ENCODE assay signal across 13 cellular contexts in genomic region chr7:4163565-4164203, GRCh38.
DNase-seq lines count a peak whose midpoint lies in the region; ATAC-seq lines count a peak whose summit lies in the region.
"Had no signal": no experiment of that assay in that cellular context is flagged by ENCODE, and none has a peak within 500 bp of the region (broad histone marks: within the 10 kb centered on the region; RNA-seq: fewer than 3 reads in every experiment).

No MANE protein-coding gene starts in this region.

- intact Hi-C loops in left ventricle myocardium superior (cut with micrococcal nuclease): no loop called here
- intact Hi-C loops in cardiac septum (cut with DNase I): no loop called here
- intact Hi-C loops in activated naive CD4-positive, alpha-beta T cell treated with anti-CD3 and anti-CD28 coated beads for 36 hours (cut with micrococcal nuclease): no loop called here

- no peak for ATAC-seq in left ventricle myocardium superior
- ATAC-seq: GM12878 had no signal

- no peaks in the 10 kb centered on the region for H3K27me3 Mint-ChIP-seq in activated naive CD4-positive, alpha-beta T cell treated with anti-CD3 and anti-CD28 coated beads for 36 hours (ENCODE audit: low read depth)

- CTCF ChIA-PET in activated naive CD4-positive, alpha-beta T cell treated with anti-CD3 and anti-CD28 coated beads for 36 hours (lab: Charles Lee): no interaction called here

- H3K36me3 Mint-ChIP-seq in activated naive CD4-positive, alpha-beta T cell treated with anti-CD3 and anti-CD28 coated beads for 36 hours (ENCODE audit: low read depth): no peaks in the 10 kb centered on the region
- H3K36me3 Mint-ChIP-seq: CD14-positive monocyte; CD8-positive, alpha-beta memory T cell had no signal

- H3K4me1 Mint-ChIP-seq in activated naive CD4-positive, alpha-beta T cell treated with anti-CD3 and anti-CD28 coated beads for 36 hours (ENCODE audit: low read depth): no peaks in the 10 kb centered on the region
- H3K4me1 Mint-ChIP-seq: CD14-positive monocyte; CD8-positive, alpha-beta memory T cell had no signal

- H3K9me3 Mint-ChIP-seq in activated naive CD4-positive, alpha-beta T cell treated with anti-CD3 and anti-CD28 coated beads for 36 hours: no peaks in the 10 kb centered on the region

- no peak overlapping the region for H3K4me3 Mint-ChIP-seq in activated naive CD4-positive, alpha-beta T cell treated with anti-CD3 and anti-CD28 coated beads for 36 hours
- H3K4me3 Mint-ChIP-seq: CD14-positive monocyte; CD8-positive, alpha-beta memory T cell; HFFc6 had no signal

- no peak overlapping the region for H3K27ac Mint-ChIP-seq in activated naive CD4-positive, alpha-beta T cell treated with anti-CD3 and anti-CD28 coated beads for 36 hours
- H3K27ac Mint-ChIP-seq: CD14-positive monocyte; CD8-positive, alpha-beta memory T cell; HFFc6 had no signal

- DNase-seq in DMS 273 (lab: John Stamatoyannopoulos, UW; ENCODE audit: unreplicated experiment) (peak; percentile 38), DMS 273 treated with DMSO at 0.1 percent for 48 hours (lab: John Stamatoyannopoulos, UW) (no peak), left ventricle myocardium superior (peak; percentile 23), cardiac septum (ENCODE audit: low spot score) (no peak), putamen (ENCODE audit: low spot score) (peak; percentile 9), SIG-M5 (lab: John Stamatoyannopoulos, UW) (no peak)
- DNase-seq in activated naive CD4-positive, alpha-beta T cell treated with anti-CD3 and anti-CD28 coated beads for 36 hours: no peak
- no peak for DNase-seq in activated CD4-positive, CD25-positive, alpha-beta regulatory T cell (lab: John Stamatoyannopoulos, UW)
- DNase-seq: CD8-positive, alpha-beta memory T cell; HCEC 1CT; HFFc6 had no signal

Comparison
In these comparisons a context has a peak if more than half of its experiments do, and no peak if none do; other contexts are left out.
1. DNase-seq: peak in DMS 273 (single experiment), left ventricle myocardium superior (single experiment) and putamen (single experiment); none in DMS 273 treated with DMSO at 0.1 percent for 48 hours (single experiment), cardiac septum (single experiment), activated naive CD4-positive, alpha-beta T cell treated with anti-CD3 and anti-CD28 coated beads for 36 hours (single experiment), SIG-M5 (single experiment) and activated CD4-positive, CD25-positive, alpha-beta regulatory T cell (0 of 4).